ENCODE assay signal across 15 cellular contexts in the genomic region with DNA sequence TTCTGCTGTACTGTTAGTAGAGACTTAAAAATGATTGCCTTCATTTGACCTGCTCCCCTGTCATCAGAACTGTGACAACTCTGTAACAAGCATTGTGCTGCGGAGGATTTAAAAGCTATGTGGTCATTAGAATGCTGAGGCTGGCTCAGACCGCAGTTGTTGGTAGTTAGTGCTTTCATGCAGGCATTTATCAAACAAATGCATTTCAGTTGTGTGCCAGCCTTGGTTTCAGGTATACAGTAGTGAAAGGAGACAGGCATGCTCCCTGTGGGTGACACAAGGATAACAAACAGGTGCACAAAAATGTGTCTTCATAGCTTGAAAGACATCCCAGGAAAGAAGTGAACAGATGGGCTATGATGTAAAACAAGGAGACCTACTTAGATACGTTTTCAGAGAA.
DNase-seq lines count a peak whose midpoint lies in the region; ATAC-seq and TF ChIP-seq lines count a peak whose summit lies in the region.
"Had no signal": no experiment of that assay in that cellular context is flagged by ENCODE, and none has a peak within 500 bp of the region (broad histone marks: within the 10 kb centered on the region; RNA-seq: fewer than 3 reads in every experiment).

No MANE protein-coding gene starts in this region.

- peaks cover 7% of the 10 kb centered on the region for H3K36me3 Mint-ChIP-seq in activated CD4-positive, alpha-beta memory T cell treated with anti-CD3 and anti-CD28 coated beads, Interleukin-2, amount 10 ng/mL, durations not matched to agents 7 days and 5 days (ENCODE audit: low read depth)

- no peaks in the 10 kb centered on the region for H3K36me3 ChIP-seq in parathyroid adenoma (ENCODE audit: control insufficient read depth, insufficient read depth, low read length)

- in situ Hi-C loops in G401 (cut with HindIII; ENCODE audit: low sequenced_read_pairs): no loop called here

- no peak overlapping the region for H3K9ac ChIP-seq in parathyroid adenoma

- peaks cover 27% of the 10 kb centered on the region for H3K4me1 ChIP-seq in parathyroid adenoma

- no peak overlapping the region for H3K4me3 ChIP-seq in fibroblast of villous mesenchyme (ENCODE audit: low read depth, low read length)
- no peak overlapping the region for H3K4me3 ChIP-seq in parathyroid adenoma (ENCODE audit: low read depth, low read length)

- H3K27ac Mint-ChIP-seq in activated CD4-positive, alpha-beta memory T cell treated with anti-CD3 and anti-CD28 coated beads, Interleukin-2, amount 10 ng/mL, durations not matched to agents 7 days and 5 days: no peak overlapping the region
- H3K27ac Mint-ChIP-seq: B cell had no signal

- H3K9me3 Mint-ChIP-seq in activated CD4-positive, alpha-beta memory T cell treated with anti-CD3 and anti-CD28 coated beads, Interleukin-2, amount 10 ng/mL, durations not matched to agents 7 days and 5 days: no peaks in the 10 kb centered on the region

- no peaks in the 10 kb centered on the region for H3K4me1 Mint-ChIP-seq in activated CD4-positive, alpha-beta memory T cell treated with anti-CD3 and anti-CD28 coated beads, Interleukin-2, amount 10 ng/mL, durations not matched to agents 7 days and 5 days

- H3K27me3 Mint-ChIP-seq in activated CD4-positive, alpha-beta memory T cell treated with anti-CD3 and anti-CD28 coated beads, Interleukin-2, amount 10 ng/mL, durations not matched to agents 7 days and 5 days: no peaks in the 10 kb centered on the region
- H3K27me3 Mint-ChIP-seq: B cell had no signal

- CTCF ChIA-PET in activated CD4-positive, alpha-beta memory T cell treated with anti-CD3 and anti-CD28 coated beads, Interleukin-2, amount 10 ng/mL, durations not matched to agents 7 days and 5 days (lab: Charles Lee): interaction anchor here (1.0 kb wide), 1 partner anchor 14 kb away, joined by 3 read pairs; no protein-coding TSS in a partner anchor

- H3K79me2 ChIP-seq in parathyroid adenoma: peaks cover 42% of the 10 kb centered on the region

- no peaks in the 10 kb centered on the region for H3K9me3 ChIP-seq in parathyroid adenoma (ENCODE audit: control insufficient read depth, low read length)

- no peak overlapping the region for H3K4me3 Mint-ChIP-seq in activated CD4-positive, alpha-beta memory T cell treated with anti-CD3 and anti-CD28 coated beads, Interleukin-2, amount 10 ng/mL, durations not matched to agents 7 days and 5 days
- H3K4me3 Mint-ChIP-seq: B cell had no signal

- POLR2A ChIA-PET in activated CD4-positive, alpha-beta memory T cell treated with anti-CD3 and anti-CD28 coated beads, Interleukin-2, amount 10 ng/mL, durations not matched to agents 7 days and 5 days (lab: Charles Lee): no interaction called here

- peak overlapping the region; percentile 40 for H3K4me2 ChIP-seq in parathyroid adenoma (ENCODE audit: low read length)

- DNase-seq in G401 (ENCODE audit: low spot score) (peak; percentile 91), NCI-H524 treated with DMSO at 0.1 percent for 48 hours (lab: John Stamatoyannopoulos, UW) (peak; percentile 63), fibroblast of villous mesenchyme (ENCODE audit: low read depth) (peak; percentile 19), UCSD-AML1 (lab: John Stamatoyannopoulos, UW; ENCODE audit: unreplicated experiment) (no peak)
- no peak for DNase-seq in activated CD4-positive, alpha-beta memory T cell treated with anti-CD3 and anti-CD28 coated beads, Interleukin-2, amount 10 ng/mL, durations not matched to agents 7 days and 5 days
- DNase-seq: activated gamma-delta T cell, aorta, hippocampal formation, left cardiac atrium, NCI-H1694, retina had no signal

- no peaks in the 10 kb centered on the region for H3K27me3 ChIP-seq in parathyroid adenoma (ENCODE audit: control insufficient read depth, insufficient read depth, low read length)

- H2AFZ ChIP-seq in parathyroid adenoma: no peak overlapping the region

- no peak for ATAC-seq in HG03159 (IDR thresholded peaks at IDR 0.05; ENCODE audit: unreplicated experiment)
- no peak for ATAC-seq in GM21737 (IDR thresholded peaks at IDR 0.05; ENCODE audit: unreplicated experiment)

- H3K27ac ChIP-seq in parathyroid adenoma: peak overlapping the region; percentile 67

- TF ChIP-seq CTCF in fibroblast of villous mesenchyme (IDR thresholded peaks at IDR 0.05; ENCODE audit: insufficient read depth, low read depth, low read length) (no peak), parathyroid adenoma (IDR thresholded peaks at IDR 0.05) (no peak)

Comparison
In these comparisons a context has a peak if more than half of its experiments do, and no peak if none do; other contexts are left out.
1. DNase-seq: peak in G401 (single experiment), NCI-H524 treated with DMSO at 0.1 percent for 48 hours (single experiment) and fibroblast of villous mesenchyme (single experiment); none in activated CD4-positive, alpha-beta memory T cell treated with anti-CD3 and anti-CD28 coated beads, Interleukin-2, amount 10 ng/mL, durations not matched to agents 7 days and 5 days (single experiment) and UCSD-AML1 (single experiment).